Comparison of ENCODE assay signal across 31 cellular contexts in the genomic region with DNA sequence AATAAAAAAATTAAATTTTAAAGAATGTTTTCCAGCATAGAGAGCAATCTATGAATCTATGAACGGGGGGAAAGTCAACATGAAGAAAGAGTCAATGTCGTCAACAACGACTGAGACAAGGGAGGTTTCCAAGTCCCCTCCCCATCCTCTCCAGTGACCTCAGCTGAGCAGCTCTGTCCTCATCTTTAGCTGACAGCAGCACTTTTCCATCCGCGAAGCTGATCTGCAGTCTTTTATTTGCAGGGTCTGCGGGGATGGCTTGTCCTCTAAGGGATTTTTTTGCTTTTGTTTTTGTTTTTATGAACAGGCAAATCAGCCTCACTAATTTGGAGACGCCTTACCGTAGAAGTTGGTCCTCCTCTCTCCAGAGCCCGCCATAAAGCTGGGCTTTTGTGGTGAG.
"Had no signal": no experiment of that assay in that cellular context is flagged by ENCODE, and none has a peak within 500 bp of the region (broad histone marks: within the 10 kb centered on the region; RNA-seq: fewer than 3 reads in every experiment).

No MANE protein-coding gene starts in this region.

- H3K9me3 Mint-ChIP-seq: naive thymus-derived CD8-positive, alpha-beta T cell; natural killer cell treated with Interleukin-12 subunit alpha and Interleukin-12 subunit beta and Interleukin-15 and Interleukin-18, amount 100 ng/mL, for 72 hours; nephron progenitor cell; neural crest cell; stimulated activated memory B cell treated with anti-CD40 and anti-IgM and Interleukin-4, amounts not matched to agents 10 μg/mL and 1 μg/mL and 100 μg/mL, for 72 hours; stimulated activated naive CD8-positive, alpha-beta T cell treated with anti-CD3 and anti-CD28 coated beads, Interleukin-15, amount 100 ng/mL, for 72 hours; type B pancreatic cell had no signal

- H3K27me3 ChIP-seq: neutrophil, pancreas, right lobe of liver, spleen, suprapubic skin, testis, tibial artery, transverse colon, upper lobe of right lung, uterus had no signal

- H3K4me1 ChIP-seq: pancreas, prostate gland, right lobe of liver, suprapubic skin, testis, tibial artery, upper lobe of right lung, uterus had no signal

- H3K4me2 ChIP-seq: smooth muscle cell had no signal

- H3K27ac Mint-ChIP-seq: natural killer cell treated with Interleukin-12 subunit alpha and Interleukin-12 subunit beta and Interleukin-15 and Interleukin-18, amount 100 ng/mL, for 72 hours; stimulated activated memory B cell treated with anti-CD40 and anti-IgM and Interleukin-4, amounts not matched to agents 10 μg/mL and 1 μg/mL and 100 μg/mL, for 72 hours; stimulated activated naive CD8-positive, alpha-beta T cell treated with anti-CD3 and anti-CD28 coated beads, Interleukin-15, amount 100 ng/mL, for 72 hours; type B pancreatic cell had no signal

- H3K4me3 ChIP-seq: pancreas, prostate gland, right lobe of liver, skin epidermis, smooth muscle cell, spleen, suprapubic skin, testis, tibial artery, transverse colon, upper lobe of right lung, uterus had no signal

- ATAC-seq: naive thymus-derived CD8-positive, alpha-beta T cell; natural killer cell treated with Interleukin-12 subunit alpha and Interleukin-12 subunit beta and Interleukin-15 and Interleukin-18, amount 100 ng/mL, for 72 hours; right cardiac atrium; stimulated activated memory B cell treated with anti-CD40 and anti-IgM and Interleukin-4, amounts not matched to agents 10 μg/mL and 1 μg/mL and 100 μg/mL, for 72 hours; stimulated activated naive CD8-positive, alpha-beta T cell treated with anti-CD3 and anti-CD28 coated beads, Interleukin-15, amount 100 ng/mL, for 72 hours; stimulated activated naive CD8-positive, alpha-beta T cell treated with anti-CD3 and anti-CD28 coated beads, Interleukin-15, Interleukin-2, amounts not matched to agents 100 U/mL and 50 U/mL, for 24 hours; upper lobe of right lung had no signal

- FAIRE-seq: pancreas had no signal

- H3K36me3 ChIP-seq: neutrophil, pancreas, prostate gland, right lobe of liver, suprapubic skin, transverse colon, upper lobe of right lung, uterus had no signal

- H3K27ac ChIP-seq: neutrophil, pancreas, prostate gland, right lobe of liver, skin epidermis, spleen, suprapubic skin, testis, tibial artery, transverse colon, upper lobe of right lung, uterus had no signal

- DNase-seq: naive thymus-derived CD8-positive, alpha-beta T cell; nephron progenitor cell; nucleus accumbens; pancreas; retina; right cardiac atrium; right lobe of liver; spleen; stimulated activated CD4-positive, alpha-beta T cell treated with anti-CD3 and anti-CD28 coated beads, Interleukin-12 subunit alpha, Interleukin-12 subunit beta, amount 100 ng/mL, for 4 hours; stimulated activated CD4-positive, alpha-beta T cell treated with anti-CD3 and anti-CD28 coated beads, Interleukin-1b, Interleukin-23, amount 100 ng/mL, for 48 hours; stimulated activated CD4-positive, alpha-beta T cell treated with anti-CD3 and anti-CD28 coated beads, Interleukin-4, amount 100 ng/mL, for 1 hour; stimulated activated CD4-positive, alpha-beta T cell treated with anti-CD3 and anti-CD28 coated beads, Interleukin-4, amount 100 ng/mL, for 4 hours; stimulated activated CD8-positive, alpha-beta memory T cell treated with anti-CD3 and anti-CD28 coated beads, Interleukin-4, amount 100 ng/mL, for 48 hours; stimulated activated naive CD4-positive, alpha-beta T cell; stimulated activated naive CD8-positive, alpha-beta T cell treated with anti-CD3 and anti-CD28 coated beads, Interleukin-15, amount 100 ng/mL, for 72 hours; stimulated activated naive CD8-positive, alpha-beta T cell treated with anti-CD3 and anti-CD28 coated beads, Interleukin-15, Interleukin-2, amounts not matched to agents 100 U/mL and 50 U/mL, for 24 hours; substantia nigra; testis; tibial artery; transverse colon; upper lobe of right lung; uterus had no signal

- H3K27me3 Mint-ChIP-seq: naive thymus-derived CD8-positive, alpha-beta T cell; natural killer cell treated with Interleukin-12 subunit alpha and Interleukin-12 subunit beta and Interleukin-15 and Interleukin-18, amount 100 ng/mL, for 72 hours; stimulated activated memory B cell treated with anti-CD40 and anti-IgM and Interleukin-4, amounts not matched to agents 10 μg/mL and 1 μg/mL and 100 μg/mL, for 72 hours; stimulated activated naive CD8-positive, alpha-beta T cell treated with anti-CD3 and anti-CD28 coated beads, Interleukin-15, amount 100 ng/mL, for 72 hours; type B pancreatic cell had no signal

- H3K4me3 Mint-ChIP-seq: naive thymus-derived CD8-positive, alpha-beta T cell; natural killer cell treated with Interleukin-12 subunit alpha and Interleukin-12 subunit beta and Interleukin-15 and Interleukin-18, amount 100 ng/mL, for 72 hours; nephron progenitor cell; neural crest cell; stimulated activated memory B cell treated with anti-CD40 and anti-IgM and Interleukin-4, amounts not matched to agents 10 μg/mL and 1 μg/mL and 100 μg/mL, for 72 hours; stimulated activated naive CD8-positive, alpha-beta T cell treated with anti-CD3 and anti-CD28 coated beads, Interleukin-15, amount 100 ng/mL, for 72 hours; type B pancreatic cell had no signal

- H3K9me3 ChIP-seq: neutrophil, pancreas, prostate gland, right lobe of liver, spleen, suprapubic skin, testis, tibial artery, transverse colon, upper lobe of right lung, uterus had no signal

- H3K4me1 Mint-ChIP-seq: neural crest cell had no signal
